Comparison of ENCODE assay signal across 9 cellular contexts in genomic region chr2:85851253-85851955, GRCh38. TPM values are rescaled to one million over a fixed set of nuclear protein-coding genes. Genes with fewer than 3 reads are reported as not detected.
DNase-seq lines count a peak whose midpoint lies in the region; ATAC-seq, FAIRE-seq and TF ChIP-seq lines count a peak whose summit lies in the region.
"Had no signal": no experiment of that assay in that cellular context is flagged by ENCODE, and none has a peak within 500 bp of the region (broad histone marks: within the 10 kb centered on the region; RNA-seq: fewer than 3 reads in every experiment).

No MANE protein-coding gene starts in this region.

- H3K4me1 ChIP-seq in gastroesophageal sphincter = peaks cover 0 to 32% (median 0%) of the 10 kb centered on the region in 3 donors
- peaks cover 32 to 97% (median 50%) of the 10 kb centered on the region in 6 donors for H3K4me1 ChIP-seq in spleen

- 50 to 72% methylated on average over 6 to 7 of the region's 11 CpGs for WGBS in gastroesophageal sphincter (ENCODE audit: low coverage in 1 of 2), 2 donors
- WGBS in spleen, 5 donors = 63 to 76% (median 71%) methylated on average over 11 of the region's 11 CpGs

- DNase-seq in GM12892 (ENCODE audit: insufficient read length) = no peak
- peak; percentile 28 for DNase-seq in activated CD8-positive, alpha-beta memory T cell treated with anti-CD3 and anti-CD28 coated beads, Interleukin-2, amount 50 U/mL, for 4 hours
- no peak for DNase-seq in spleen
- no peak for DNase-seq in glomerular visceral epithelial cell (ENCODE audit: extremely low spot score)
- DNase-seq in brain microvascular endothelial cell = no peak

- FAIRE-seq in GM12892 (lab: Jason Lieb, UNC) = peak; percentile 46

- no peak for TF ChIP-seq EP300 in gastroesophageal sphincter (IDR thresholded peaks at IDR 0.05)

- TF ChIP-seq POLR2A in GM12892 (IDR thresholded peaks at IDR 0.05; ENCODE audit: low read depth, low read length) (no peak), gastroesophageal sphincter (IDR thresholded peaks at IDR 0.05) (no peak), spleen (IDR thresholded peaks at IDR 0.05) (no peak)

- in situ Hi-C loops in brain microvascular endothelial cell (cut with HindIII; ENCODE audit: low pct_ligation_motif_present, low sequenced_read_pairs) = no loop called here

- ATAC-seq in gastroesophageal sphincter (peak; percentile 53), HG03521 (IDR thresholded peaks at IDR 0.05; ENCODE audit: unreplicated experiment) (no peak), HG03432 (IDR thresholded peaks at IDR 0.05; ENCODE audit: unreplicated experiment) (no peak)

- H3K27ac ChIP-seq in gastroesophageal sphincter = peak overlapping the region in 1 of 4 donors; percentile 60
- peak overlapping the region; percentile 89 to 96 (median 94) for H3K27ac ChIP-seq in spleen
- H3K27ac ChIP-seq in brain microvascular endothelial cell = no peak overlapping the region
- H3K27ac ChIP-seq: HL-60 had no signal

- no peak for TF ChIP-seq CTCF in gastroesophageal sphincter (IDR thresholded peaks at IDR 0.05)
- no peak for TF ChIP-seq CTCF in spleen (IDR thresholded peaks at IDR 0.05 in 8 of 11, conservative IDR thresholded peaks at IDR 0.05 in 3 of 11)
- TF ChIP-seq CTCF in brain microvascular endothelial cell (IDR thresholded peaks at IDR 0.05; ENCODE audit: low read depth, low read length, missing control alignments) = no peak

- no peak overlapping the region for H3K4me3 ChIP-seq in gastroesophageal sphincter
- peak overlapping the region in 1 of 8 donors; percentile 48 for H3K4me3 ChIP-seq in spleen
- H3K4me3 ChIP-seq in brain microvascular endothelial cell (ENCODE audit: low read depth, low read length) = no peak overlapping the region

- peaks cover 0 to 44% of the 10 kb centered on the region in 2 donors for H3K36me3 ChIP-seq in gastroesophageal sphincter
- H3K36me3 ChIP-seq in spleen = peaks cover 0 to 83% (median 12%) of the 10 kb centered on the region in 6 donors
- no peaks in the 10 kb centered on the region for H3K36me3 ChIP-seq in brain microvascular endothelial cell (replicated peaks)

- H3K9me3 ChIP-seq in gastroesophageal sphincter = no peaks in the 10 kb centered on the region
- H3K9me3 ChIP-seq in spleen = peaks cover 0 to 13% (median 0%) of the 10 kb centered on the region in 8 donors

- intact Hi-C loops in spleen (cut with DNase I; ENCODE audit: low total_unique reads) = no loop called here

- no peaks in the 10 kb centered on the region for H3K27me3 ChIP-seq in gastroesophageal sphincter
- no peaks in the 10 kb centered on the region for H3K27me3 ChIP-seq in spleen (replicated peaks in 1 of 7)
- H3K27me3 ChIP-seq in brain microvascular endothelial cell (replicated peaks) = no peaks in the 10 kb centered on the region

RNA-seq across cellular contexts. Expression of gene ST3GAL5, which starts 37.4 kb away (rescaled TPM):
- 5.8 TPM for polyA plus RNA-seq in GM12892 (2012; ENCODE audit: missing spikeins)
- total RNA-seq in gastroesophageal sphincter (10 to 100 TPM; 15.2 to 55.9 (median 22.7) TPM), spleen (100 to 1,000 TPM in 2 of 7 donors, 10 to 100 TPM in 5; 55.8 to 124 (median 74.9) TPM)
- 10 to 100 TPM; 18.7 to 41.1 (median 33.8) TPM for polyA plus RNA-seq in spleen
